Comparison of ENCODE assay signal across 2 cellular contexts in the genomic region with DNA sequence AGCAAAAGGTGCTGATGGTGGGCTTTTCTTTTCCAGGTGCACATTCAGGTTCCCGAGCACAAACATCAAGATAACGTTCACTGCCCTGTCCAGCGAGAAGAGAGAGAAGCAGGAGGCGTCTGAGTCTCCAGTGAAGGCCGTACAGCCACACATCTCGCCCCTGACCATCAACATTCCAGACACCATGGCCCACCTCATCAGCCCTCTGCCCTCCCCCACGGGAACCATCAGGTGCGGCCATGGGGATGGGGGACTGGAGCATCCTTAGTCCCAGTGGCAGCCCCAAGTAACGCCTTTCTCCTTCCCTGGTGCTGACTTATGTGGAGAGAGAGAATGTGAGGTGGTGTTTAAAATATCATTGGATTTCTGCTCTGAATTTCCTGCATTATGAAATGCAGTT.
TF ChIP-seq lines count a peak whose summit lies in the region.

No MANE protein-coding gene starts in this region.

TF ChIP-seq in WTC11, 78 proteins besides CTCF, POLR2A, EP300 and RAD21 (continues in another document):
- TF ChIP-seq ZNF416 (CRISPR knock-in tag; IDR thresholded peaks at IDR 0.05) (no peak), SOX15 (CRISPR knock-in tag; IDR thresholded peaks at IDR 0.05) (no peak), TEAD4 (CRISPR knock-in tag; IDR thresholded peaks at IDR 0.05) (no peak), PRRX2 (CRISPR knock-in tag; IDR thresholded peaks at IDR 0.05) (no peak), CBFB (CRISPR knock-in tag; IDR thresholded peaks at IDR 0.05; ENCODE audit: low read depth) (no peak), NR1H2 (CRISPR knock-in tag; IDR thresholded peaks at IDR 0.05) (no peak), JUN (CRISPR knock-in tag; IDR thresholded peaks at IDR 0.05) (no peak)
- TF ChIP-seq, protein P1, sequence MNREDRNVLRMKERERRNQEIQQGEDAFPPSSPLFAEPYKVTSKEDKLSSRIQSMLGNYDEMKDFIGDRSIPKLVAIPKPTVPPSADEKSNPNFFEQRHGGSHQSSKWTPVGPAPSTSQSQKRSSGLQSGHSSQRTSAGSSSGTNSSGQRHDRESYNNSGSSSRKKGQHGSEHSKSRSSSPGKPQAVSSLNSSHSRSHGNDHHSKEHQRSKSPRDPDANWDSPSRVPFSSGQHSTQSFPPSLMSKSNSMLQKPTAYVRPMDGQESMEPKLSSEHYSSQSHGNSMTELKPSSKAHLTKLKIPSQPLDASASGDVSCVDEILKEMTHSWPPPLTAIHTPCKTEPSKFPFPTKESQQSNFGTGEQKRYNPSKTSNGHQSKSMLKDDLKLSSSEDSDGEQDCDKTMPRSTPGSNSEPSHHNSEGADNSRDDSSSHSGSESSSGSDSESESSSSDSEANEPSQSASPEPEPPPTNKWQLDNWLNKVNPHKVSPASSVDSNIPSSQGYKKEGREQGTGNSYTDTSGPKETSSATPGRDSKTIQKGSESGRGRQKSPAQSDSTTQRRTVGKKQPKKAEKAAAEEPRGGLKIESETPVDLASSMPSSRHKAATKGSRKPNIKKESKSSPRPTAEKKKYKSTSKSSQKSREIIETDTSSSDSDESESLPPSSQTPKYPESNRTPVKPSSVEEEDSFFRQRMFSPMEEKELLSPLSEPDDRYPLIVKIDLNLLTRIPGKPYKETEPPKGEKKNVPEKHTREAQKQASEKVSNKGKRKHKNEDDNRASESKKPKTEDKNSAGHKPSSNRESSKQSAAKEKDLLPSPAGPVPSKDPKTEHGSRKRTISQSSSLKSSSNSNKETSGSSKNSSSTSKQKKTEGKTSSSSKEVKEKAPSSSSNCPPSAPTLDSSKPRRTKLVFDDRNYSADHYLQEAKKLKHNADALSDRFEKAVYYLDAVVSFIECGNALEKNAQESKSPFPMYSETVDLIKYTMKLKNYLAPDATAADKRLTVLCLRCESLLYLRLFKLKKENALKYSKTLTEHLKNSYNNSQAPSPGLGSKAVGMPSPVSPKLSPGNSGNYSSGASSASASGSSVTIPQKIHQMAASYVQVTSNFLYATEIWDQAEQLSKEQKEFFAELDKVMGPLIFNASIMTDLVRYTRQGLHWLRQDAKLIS (CRISPR knock-in tag; IDR thresholded peaks at IDR 0.05; ENCODE audit: borderline replicate concordance) = no peak
- TF ChIP-seq, protein P2, sequence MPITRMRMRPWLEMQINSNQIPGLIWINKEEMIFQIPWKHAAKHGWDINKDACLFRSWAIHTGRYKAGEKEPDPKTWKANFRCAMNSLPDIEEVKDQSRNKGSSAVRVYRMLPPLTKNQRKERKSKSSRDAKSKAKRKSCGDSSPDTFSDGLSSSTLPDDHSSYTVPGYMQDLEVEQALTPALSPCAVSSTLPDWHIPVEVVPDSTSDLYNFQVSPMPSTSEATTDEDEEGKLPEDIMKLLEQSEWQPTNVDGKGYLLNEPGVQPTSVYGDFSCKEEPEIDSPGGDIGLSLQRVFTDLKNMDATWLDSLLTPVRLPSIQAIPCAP (CRISPR knock-in tag; IDR thresholded peaks at IDR 0.05) = no peak
- TF ChIP-seq, protein P3, sequence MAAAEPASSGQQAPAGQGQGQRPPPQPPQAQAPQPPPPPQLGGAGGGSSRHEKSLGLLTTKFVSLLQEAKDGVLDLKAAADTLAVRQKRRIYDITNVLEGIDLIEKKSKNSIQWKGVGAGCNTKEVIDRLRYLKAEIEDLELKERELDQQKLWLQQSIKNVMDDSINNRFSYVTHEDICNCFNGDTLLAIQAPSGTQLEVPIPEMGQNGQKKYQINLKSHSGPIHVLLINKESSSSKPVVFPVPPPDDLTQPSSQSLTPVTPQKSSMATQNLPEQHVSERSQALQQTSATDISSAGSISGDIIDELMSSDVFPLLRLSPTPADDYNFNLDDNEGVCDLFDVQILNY (CRISPR knock-in tag; IDR thresholded peaks at IDR 0.05) = no peak
- TF ChIP-seq, protein P4, sequence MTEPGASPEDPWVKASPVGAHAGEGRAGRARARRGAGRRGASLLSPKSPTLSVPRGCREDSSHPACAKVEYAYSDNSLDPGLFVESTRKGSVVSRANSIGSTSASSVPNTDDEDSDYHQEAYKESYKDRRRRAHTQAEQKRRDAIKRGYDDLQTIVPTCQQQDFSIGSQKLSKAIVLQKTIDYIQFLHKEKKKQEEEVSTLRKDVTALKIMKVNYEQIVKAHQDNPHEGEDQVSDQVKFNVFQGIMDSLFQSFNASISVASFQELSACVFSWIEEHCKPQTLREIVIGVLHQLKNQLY (CRISPR knock-in tag; IDR thresholded peaks at IDR 0.05) = no peak
- TF ChIP-seq, protein P5, sequence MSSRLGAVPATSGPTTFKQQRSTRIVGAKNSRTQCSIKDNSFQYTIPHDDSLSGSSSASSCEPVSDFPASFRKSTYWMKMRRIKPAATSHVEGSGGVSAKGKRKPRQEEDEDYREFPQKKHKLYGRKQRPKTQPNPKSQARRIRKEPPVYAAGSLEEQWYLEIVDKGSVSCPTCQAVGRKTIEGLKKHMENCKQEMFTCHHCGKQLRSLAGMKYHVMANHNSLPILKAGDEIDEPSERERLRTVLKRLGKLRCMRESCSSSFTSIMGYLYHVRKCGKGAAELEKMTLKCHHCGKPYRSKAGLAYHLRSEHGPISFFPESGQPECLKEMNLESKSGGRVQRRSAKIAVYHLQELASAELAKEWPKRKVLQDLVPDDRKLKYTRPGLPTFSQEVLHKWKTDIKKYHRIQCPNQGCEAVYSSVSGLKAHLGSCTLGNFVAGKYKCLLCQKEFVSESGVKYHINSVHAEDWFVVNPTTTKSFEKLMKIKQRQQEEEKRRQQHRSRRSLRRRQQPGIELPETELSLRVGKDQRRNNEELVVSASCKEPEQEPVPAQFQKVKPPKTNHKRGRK (CRISPR knock-in tag; IDR thresholded peaks at IDR 0.05; ENCODE audit: borderline replicate concordance) = no peak
- TF ChIP-seq, protein P6, sequence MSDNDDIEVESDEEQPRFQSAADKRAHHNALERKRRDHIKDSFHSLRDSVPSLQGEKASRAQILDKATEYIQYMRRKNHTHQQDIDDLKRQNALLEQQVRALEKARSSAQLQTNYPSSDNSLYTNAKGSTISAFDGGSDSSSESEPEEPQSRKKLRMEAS (CRISPR knock-in tag; IDR thresholded peaks at IDR 0.05) = no peak
- TF ChIP-seq, protein P7, sequence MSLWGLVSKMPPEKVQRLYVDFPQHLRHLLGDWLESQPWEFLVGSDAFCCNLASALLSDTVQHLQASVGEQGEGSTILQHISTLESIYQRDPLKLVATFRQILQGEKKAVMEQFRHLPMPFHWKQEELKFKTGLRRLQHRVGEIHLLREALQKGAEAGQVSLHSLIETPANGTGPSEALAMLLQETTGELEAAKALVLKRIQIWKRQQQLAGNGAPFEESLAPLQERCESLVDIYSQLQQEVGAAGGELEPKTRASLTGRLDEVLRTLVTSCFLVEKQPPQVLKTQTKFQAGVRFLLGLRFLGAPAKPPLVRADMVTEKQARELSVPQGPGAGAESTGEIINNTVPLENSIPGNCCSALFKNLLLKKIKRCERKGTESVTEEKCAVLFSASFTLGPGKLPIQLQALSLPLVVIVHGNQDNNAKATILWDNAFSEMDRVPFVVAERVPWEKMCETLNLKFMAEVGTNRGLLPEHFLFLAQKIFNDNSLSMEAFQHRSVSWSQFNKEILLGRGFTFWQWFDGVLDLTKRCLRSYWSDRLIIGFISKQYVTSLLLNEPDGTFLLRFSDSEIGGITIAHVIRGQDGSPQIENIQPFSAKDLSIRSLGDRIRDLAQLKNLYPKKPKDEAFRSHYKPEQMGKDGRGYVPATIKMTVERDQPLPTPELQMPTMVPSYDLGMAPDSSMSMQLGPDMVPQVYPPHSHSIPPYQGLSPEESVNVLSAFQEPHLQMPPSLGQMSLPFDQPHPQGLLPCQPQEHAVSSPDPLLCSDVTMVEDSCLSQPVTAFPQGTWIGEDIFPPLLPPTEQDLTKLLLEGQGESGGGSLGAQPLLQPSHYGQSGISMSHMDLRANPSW (CRISPR knock-in tag; conservative IDR thresholded peaks at IDR 0.05; ENCODE audit: low read depth) = no peak

TF ChIP-seq in HepG2, 621 proteins besides CTCF, POLR2A, EP300 and RAD21 (continues in another document):
- TF ChIP-seq, protein P8, sequence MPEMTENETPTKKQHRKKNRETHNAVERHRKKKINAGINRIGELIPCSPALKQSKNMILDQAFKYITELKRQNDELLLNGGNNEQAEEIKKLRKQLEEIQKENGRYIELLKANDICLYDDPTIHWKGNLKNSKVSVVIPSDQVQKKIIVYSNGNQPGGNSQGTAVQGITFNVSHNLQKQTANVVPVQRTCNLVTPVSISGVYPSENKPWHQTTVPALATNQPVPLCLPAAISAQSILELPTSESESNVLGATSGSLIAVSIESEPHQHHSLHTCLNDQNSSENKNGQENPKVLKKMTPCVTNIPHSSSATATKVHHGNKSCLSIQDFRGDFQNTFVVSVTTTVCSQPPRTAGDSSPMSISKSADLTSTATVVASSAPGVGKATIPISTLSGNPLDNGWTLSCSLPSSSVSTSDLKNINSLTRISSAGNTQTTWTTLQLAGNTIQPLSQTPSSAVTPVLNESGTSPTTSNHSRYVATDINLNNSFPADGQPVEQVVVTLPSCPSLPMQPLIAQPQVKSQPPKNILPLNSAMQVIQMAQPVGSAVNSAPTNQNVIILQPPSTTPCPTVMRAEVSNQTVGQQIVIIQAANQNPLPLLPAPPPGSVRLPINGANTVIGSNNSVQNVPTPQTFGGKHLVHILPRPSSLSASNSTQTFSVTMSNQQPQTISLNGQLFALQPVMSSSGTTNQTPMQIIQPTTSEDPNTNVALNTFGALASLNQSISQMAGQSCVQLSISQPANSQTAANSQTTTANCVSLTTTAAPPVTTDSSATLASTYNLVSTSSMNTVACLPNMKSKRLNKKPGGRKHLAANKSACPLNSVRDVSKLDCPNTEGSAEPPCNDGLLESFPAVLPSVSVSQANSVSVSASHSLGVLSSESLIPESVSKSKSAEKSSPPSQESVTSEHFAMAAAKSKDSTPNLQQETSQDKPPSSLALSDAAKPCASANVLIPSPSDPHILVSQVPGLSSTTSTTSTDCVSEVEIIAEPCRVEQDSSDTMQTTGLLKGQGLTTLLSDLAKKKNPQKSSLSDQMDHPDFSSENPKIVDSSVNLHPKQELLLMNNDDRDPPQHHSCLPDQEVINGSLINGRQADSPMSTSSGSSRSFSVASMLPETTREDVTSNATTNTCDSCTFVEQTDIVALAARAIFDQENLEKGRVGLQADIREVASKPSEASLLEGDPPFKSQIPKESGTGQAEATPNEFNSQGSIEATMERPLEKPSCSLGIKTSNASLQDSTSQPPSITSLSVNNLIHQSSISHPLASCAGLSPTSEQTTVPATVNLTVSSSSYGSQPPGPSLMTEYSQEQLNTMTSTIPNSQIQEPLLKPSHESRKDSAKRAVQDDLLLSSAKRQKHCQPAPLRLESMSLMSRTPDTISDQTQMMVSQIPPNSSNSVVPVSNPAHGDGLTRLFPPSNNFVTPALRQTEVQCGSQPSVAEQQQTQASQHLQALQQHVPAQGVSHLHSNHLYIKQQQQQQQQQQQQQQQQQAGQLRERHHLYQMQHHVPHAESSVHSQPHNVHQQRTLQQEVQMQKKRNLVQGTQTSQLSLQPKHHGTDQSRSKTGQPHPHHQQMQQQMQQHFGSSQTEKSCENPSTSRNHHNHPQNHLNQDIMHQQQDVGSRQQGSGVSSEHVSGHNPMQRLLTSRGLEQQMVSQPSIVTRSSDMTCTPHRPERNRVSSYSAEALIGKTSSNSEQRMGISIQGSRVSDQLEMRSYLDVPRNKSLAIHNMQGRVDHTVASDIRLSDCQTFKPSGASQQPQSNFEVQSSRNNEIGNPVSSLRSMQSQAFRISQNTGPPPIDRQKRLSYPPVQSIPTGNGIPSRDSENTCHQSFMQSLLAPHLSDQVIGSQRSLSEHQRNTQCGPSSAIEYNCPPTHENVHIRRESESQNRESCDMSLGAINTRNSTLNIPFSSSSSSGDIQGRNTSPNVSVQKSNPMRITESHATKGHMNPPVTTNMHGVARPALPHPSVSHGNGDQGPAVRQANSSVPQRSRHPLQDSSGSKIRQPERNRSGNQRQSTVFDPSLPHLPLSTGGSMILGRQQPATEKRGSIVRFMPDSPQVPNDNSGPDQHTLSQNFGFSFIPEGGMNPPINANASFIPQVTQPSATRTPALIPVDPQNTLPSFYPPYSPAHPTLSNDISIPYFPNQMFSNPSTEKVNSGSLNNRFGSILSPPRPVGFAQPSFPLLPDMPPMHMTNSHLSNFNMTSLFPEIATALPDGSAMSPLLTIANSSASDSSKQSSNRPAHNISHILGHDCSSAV (CRISPR knock-in tag; IDR thresholded peaks at IDR 0.05; ENCODE audit: borderline replicate concordance) = no peak
- TF ChIP-seq IKZF1 (IDR thresholded peaks at IDR 0.05) (no peak), ZNF782 (CRISPR knock-in tag; IDR thresholded peaks at IDR 0.05; ENCODE audit: borderline replicate concordance) (0 out of 2 replicates have a peak, but pooled peaks have one; percentile 6), ARNT2 (CRISPR knock-in tag; IDR thresholded peaks at IDR 0.05; ENCODE audit: low read depth) (no peak), ESRRA (CRISPR knock-in tag; IDR thresholded peaks at IDR 0.05; ENCODE audit: low read depth) (no peak), TOPORS (CRISPR knock-in tag; IDR thresholded peaks at IDR 0.05) (no peak), MBNL3 (CRISPR knock-in tag; conservative IDR thresholded peaks at IDR 0.05) (no peak), FLYWCH1 (CRISPR knock-in tag; IDR thresholded peaks at IDR 0.05) (no peak)
- TF ChIP-seq, protein P9, sequence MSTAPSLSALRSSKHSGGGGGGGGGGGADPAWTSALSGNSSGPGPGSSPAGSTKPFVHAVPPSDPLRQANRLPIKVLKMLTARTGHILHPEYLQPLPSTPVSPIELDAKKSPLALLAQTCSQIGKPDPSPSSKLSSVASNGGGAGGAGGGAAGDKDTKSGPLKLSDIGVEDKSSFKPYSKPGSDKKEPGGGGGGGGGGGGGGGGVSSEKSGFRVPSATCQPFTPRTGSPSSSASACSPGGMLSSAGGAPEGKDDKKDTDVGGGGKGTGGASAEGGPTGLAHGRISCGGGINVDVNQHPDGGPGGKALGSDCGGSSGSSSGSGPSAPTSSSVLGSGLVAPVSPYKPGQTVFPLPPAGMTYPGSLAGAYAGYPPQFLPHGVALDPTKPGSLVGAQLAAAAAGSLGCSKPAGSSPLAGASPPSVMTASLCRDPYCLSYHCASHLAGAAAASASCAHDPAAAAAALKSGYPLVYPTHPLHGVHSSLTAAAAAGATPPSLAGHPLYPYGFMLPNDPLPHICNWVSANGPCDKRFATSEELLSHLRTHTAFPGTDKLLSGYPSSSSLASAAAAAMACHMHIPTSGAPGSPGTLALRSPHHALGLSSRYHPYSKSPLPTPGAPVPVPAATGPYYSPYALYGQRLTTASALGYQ (CRISPR knock-in tag; IDR thresholded peaks at IDR 0.05) = no peak
- TF ChIP-seq, protein P10, sequence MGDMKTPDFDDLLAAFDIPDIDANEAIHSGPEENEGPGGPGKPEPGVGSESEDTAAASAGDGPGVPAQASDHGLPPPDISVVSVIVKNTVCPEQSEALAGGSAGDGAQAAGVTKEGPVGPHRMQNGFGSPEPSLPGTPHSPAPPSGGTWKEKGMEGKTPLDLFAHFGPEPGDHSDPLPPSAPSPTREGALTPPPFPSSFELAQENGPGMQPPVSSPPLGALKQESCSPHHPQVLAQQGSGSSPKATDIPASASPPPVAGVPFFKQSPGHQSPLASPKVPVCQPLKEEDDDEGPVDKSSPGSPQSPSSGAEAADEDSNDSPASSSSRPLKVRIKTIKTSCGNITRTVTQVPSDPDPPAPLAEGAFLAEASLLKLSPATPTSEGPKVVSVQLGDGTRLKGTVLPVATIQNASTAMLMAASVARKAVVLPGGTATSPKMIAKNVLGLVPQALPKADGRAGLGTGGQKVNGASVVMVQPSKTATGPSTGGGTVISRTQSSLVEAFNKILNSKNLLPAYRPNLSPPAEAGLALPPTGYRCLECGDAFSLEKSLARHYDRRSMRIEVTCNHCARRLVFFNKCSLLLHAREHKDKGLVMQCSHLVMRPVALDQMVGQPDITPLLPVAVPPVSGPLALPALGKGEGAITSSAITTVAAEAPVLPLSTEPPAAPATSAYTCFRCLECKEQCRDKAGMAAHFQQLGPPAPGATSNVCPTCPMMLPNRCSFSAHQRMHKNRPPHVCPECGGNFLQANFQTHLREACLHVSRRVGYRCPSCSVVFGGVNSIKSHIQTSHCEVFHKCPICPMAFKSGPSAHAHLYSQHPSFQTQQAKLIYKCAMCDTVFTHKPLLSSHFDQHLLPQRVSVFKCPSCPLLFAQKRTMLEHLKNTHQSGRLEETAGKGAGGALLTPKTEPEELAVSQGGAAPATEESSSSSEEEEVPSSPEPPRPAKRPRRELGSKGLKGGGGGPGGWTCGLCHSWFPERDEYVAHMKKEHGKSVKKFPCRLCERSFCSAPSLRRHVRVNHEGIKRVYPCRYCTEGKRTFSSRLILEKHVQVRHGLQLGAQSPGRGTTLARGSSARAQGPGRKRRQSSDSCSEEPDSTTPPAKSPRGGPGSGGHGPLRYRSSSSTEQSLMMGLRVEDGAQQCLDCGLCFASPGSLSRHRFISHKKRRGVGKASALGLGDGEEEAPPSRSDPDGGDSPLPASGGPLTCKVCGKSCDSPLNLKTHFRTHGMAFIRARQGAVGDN (CRISPR knock-in tag; IDR thresholded peaks at IDR 0.05) = peak; percentile 38; the same call in 1 of the 2 replicates
